Comparison of ENCODE assay signal across 13 cellular contexts in genomic region chr20:42392417-42392816, GRCh38.
"Had no signal": no experiment of that assay in that cellular context is flagged by ENCODE, and none has a peak within 500 bp of the region (broad histone marks: within the 10 kb centered on the region; RNA-seq: fewer than 3 reads in every experiment).

No MANE protein-coding gene starts in this region.

- H3K36me3 ChIP-seq: adrenal gland, tibial nerve had no signal

- H3K9me3 Mint-ChIP-seq: activated CD4-positive, alpha-beta T cell treated with anti-CD3 and anti-CD28 coated beads, Interleukin-2, amount 10 ng/mL, durations not matched to agents 24 days and 14 days; nephron had no signal

- H3K36me3 Mint-ChIP-seq: immature natural killer cell had no signal

- ATAC-seq: body of pancreas; effector memory CD8-positive, alpha-beta T cell; left colon had no signal

- H3K9me3 ChIP-seq: adrenal gland, body of pancreas had no signal

- H3K4me3 ChIP-seq: adrenal gland, body of pancreas, tibial nerve had no signal

- H3K27ac Mint-ChIP-seq: activated CD4-positive, alpha-beta T cell treated with anti-CD3 and anti-CD28 coated beads, Interleukin-2, amount 10 ng/mL, durations not matched to agents 24 days and 14 days; activated naive CD4-positive, alpha-beta T cell treated with anti-CD3 and anti-CD28 coated beads for 36 hours; effector memory CD8-positive, alpha-beta T cell; immature natural killer cell had no signal

- H3K4me1 Mint-ChIP-seq: activated CD4-positive, alpha-beta T cell treated with anti-CD3 and anti-CD28 coated beads, Interleukin-2, amount 10 ng/mL, durations not matched to agents 24 days and 14 days; immature natural killer cell had no signal

- H3K27ac ChIP-seq: adrenal gland, body of pancreas, epithelial cell of prostate, tibial nerve had no signal

- DNase-seq: activated CD4-positive, alpha-beta T cell treated with anti-CD3 and anti-CD28 coated beads, Interleukin-2, amount 10 ng/mL, durations not matched to agents 24 days and 14 days; activated naive CD4-positive, alpha-beta T cell treated with anti-CD3 and anti-CD28 coated beads for 36 hours; body of pancreas; effector memory CD8-positive, alpha-beta T cell; immature natural killer cell; left colon; mesenchymal stem cell; small intestine had no signal

- H3K27me3 ChIP-seq: adrenal gland, body of pancreas, tibial nerve had no signal

- H3K4me1 ChIP-seq: adrenal gland, body of pancreas had no signal

- H3K27me3 Mint-ChIP-seq: activated CD4-positive, alpha-beta T cell treated with anti-CD3 and anti-CD28 coated beads, Interleukin-2, amount 10 ng/mL, durations not matched to agents 24 days and 14 days; effector memory CD8-positive, alpha-beta T cell had no signal

- H3K4me3 Mint-ChIP-seq: activated CD4-positive, alpha-beta T cell treated with anti-CD3 and anti-CD28 coated beads, Interleukin-2, amount 10 ng/mL, durations not matched to agents 24 days and 14 days; activated naive CD4-positive, alpha-beta T cell treated with anti-CD3 and anti-CD28 coated beads for 36 hours; dendritic cell treated with granulocyte-macrophage colony-stimulating factor and Interleukin-4, amounts not matched to agents 40 ng/mL and 50 ng/mL, for 4 days; effector memory CD8-positive, alpha-beta T cell; immature natural killer cell; nephron had no signal
